8 cellular contexts compared by ENCODE assay signal in the genomic region with DNA sequence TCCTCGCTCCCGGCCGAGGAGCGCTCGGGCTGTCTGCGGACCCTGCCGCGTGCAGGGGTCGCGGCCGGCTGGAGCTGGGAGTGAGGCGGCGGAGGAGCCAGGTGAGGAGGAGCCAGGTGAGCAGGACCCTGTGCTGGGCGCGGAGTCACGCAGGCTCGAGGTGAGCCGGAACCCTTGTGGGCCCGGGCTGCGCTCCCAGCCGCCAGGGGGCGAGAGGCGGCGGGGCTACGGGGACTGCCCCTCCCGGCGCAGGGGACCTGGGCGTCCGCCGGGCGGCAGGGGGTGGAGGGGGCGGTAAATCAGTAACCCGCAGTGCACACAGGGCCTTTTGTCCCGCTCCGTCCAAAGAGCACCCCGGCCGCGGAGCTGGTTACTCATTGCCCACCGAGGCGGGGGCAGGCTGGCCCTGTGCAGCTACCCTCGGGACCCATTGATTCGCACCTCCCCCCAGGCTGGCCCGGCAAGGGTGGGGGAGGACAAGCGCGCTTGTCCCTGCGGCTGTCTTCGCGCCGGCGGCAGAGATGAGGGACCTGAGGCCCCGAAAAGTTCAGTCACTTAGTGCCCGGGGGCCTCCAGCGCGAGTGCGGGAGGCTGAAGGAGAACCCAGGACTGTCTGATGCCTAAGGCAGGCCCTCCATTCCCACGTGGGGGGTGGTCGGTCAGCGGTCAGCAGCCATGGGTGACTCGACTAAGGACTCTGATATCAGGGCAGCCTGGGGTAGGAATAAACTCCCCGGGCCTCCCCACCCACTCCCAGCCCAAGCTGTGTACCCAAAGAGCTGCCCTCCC. TPM values are rescaled to one million over a fixed set of nuclear protein-coding genes. Genes with fewer than 3 reads are reported as not detected.
A peak's percentile ranks its signal among the peaks of the same experiment; 100 is the strongest.
DNase-seq lines count a peak whose midpoint lies in the region; ATAC-seq and TF ChIP-seq lines count a peak whose summit lies in the region.

No MANE protein-coding gene starts in this region.

- H3K27me3 Mint-ChIP-seq in WTC11 (ENCODE audit: low read depth) (no peaks in the 10 kb centered on the region; the same call in 1 of the 2 replicates), chondrocyte (ENCODE audit: low read depth) (peaks cover 18% of the 10 kb centered on the region)

- peaks cover 6% of the 10 kb centered on the region for H3K36me3 ChIP-seq in mesodermal cell (ENCODE audit: control insufficient read depth, insufficient read depth, low read length)

- H3K4me1 Mint-ChIP-seq in WTC11 (peaks cover 37% of the 10 kb centered on the region), chondrocyte (ENCODE audit: low read depth) (peaks cover 14% of the 10 kb centered on the region)

- H3K27ac Mint-ChIP-seq in WTC11 (no peak overlapping the region), chondrocyte (ENCODE audit: unreplicated experiment) (no peak overlapping the region)

- TF ChIP-seq EP300 in Ishikawa (IDR thresholded peaks at IDR 0.05; ENCODE audit: borderline replicate concordance), result no peak

- peak; percentile 47 for DNase-seq in COR-L47 (lab: John Stamatoyannopoulos, UW)
- peak; percentile 81 for DNase-seq in WTC11 (ENCODE audit: low spot score)
- DNase-seq in chondrocyte (ENCODE audit: low spot score), result no peak
- DNase-seq in stimulated activated CD8-positive, alpha-beta memory T cell treated with anti-CD3 and anti-CD28 coated beads, Interleukin-4, amount 100 ng/mL, for 1 hour (ENCODE audit: low read depth in 2 of 2, low spot score in 1 of 2), result peak; percentile 14 to 29
- DNase-seq in NCI-H2081 treated with DMSO at 0.1 percent for 48 hours (lab: John Stamatoyannopoulos, UW), result no peak

- H3K36me3 Mint-ChIP-seq in WTC11, result peaks cover 12% of the 10 kb centered on the region
- peaks cover 2% of the 10 kb centered on the region for H3K36me3 Mint-ChIP-seq in chondrocyte (ENCODE audit: low read depth)

- H3K27ac ChIP-seq in mesodermal cell (ENCODE audit: low read depth, low read length, severe bottlenecking), result no peak overlapping the region

- CTCF ChIA-PET in WTC11 (lab: Charles Lee), result interaction anchor here (0.6 to 7.6 kb wide), 30 partner anchors 9 to 440 kb away, joined by 3 to 124 read pairs (median 4); partner anchors contain the start of gene TSPAN17

- POLR2A ChIA-PET in WTC11 (lab: Charles Lee), result interaction anchor here (0.6 to 1.3 kb wide), 4 partner anchors 11 to 81 kb away, joined by 3 read pairs; partner anchors contain the start of gene ZNF346

- H3K4me3 ChIP-seq in mesodermal cell (ENCODE audit: extremely low read depth, insufficient read depth, low read length, poor library complexity, severe bottlenecking), result peak overlapping the region; percentile 50

- H3K4me1 ChIP-seq in mesodermal cell (ENCODE audit: control insufficient read depth, insufficient read depth, low read length, poor library complexity, severe bottlenecking), result peaks cover 4% of the 10 kb centered on the region

- H3K9me3 Mint-ChIP-seq in WTC11, result no peaks in the 10 kb centered on the region
- H3K9me3 Mint-ChIP-seq in chondrocyte (ENCODE audit: low read depth), result no peaks in the 10 kb centered on the region

- TF ChIP-seq CTCF in WTC11 (IDR thresholded peaks at IDR 0.05), result peak; percentile 68; the same call in 1 of the 2 replicates
- TF ChIP-seq CTCF in chondrocyte (IDR thresholded peaks at IDR 0.05), result peak; percentile 80

- H3K9me3 ChIP-seq in mesodermal cell (ENCODE audit: control insufficient read depth, low read length), result no peaks in the 10 kb centered on the region

- H3K4me3 Mint-ChIP-seq in WTC11, result peak overlapping the region; percentile 80
- H3K4me3 Mint-ChIP-seq in chondrocyte (ENCODE audit: unreplicated experiment), result no peak overlapping the region

- WGBS in mesodermal cell (ENCODE audit: insufficient coverage in 2 of 2), 2 experiments, result 3 to 4% methylated on average over 45 to 51 of the region's 60 CpGs

- ATAC-seq in GM21381 (IDR thresholded peaks at IDR 0.05; ENCODE audit: unreplicated experiment) (peak; percentile 59), WTC11 (peak; percentile 69)

- TF ChIP-seq RAD21 in Ishikawa (IDR thresholded peaks at IDR 0.05; ENCODE audit: low read depth), result peak; percentile 37; the same call in 1 of the 2 replicates

TF ChIP-seq in Ishikawa, 13 proteins besides CTCF, POLR2A, EP300 and RAD21 (continues in another document):
- no peak for TF ChIP-seq YY1 (IDR thresholded peaks at IDR 0.05; ENCODE audit: low read depth)
- TF ChIP-seq FOXM1 (IDR thresholded peaks at IDR 0.05; ENCODE audit: borderline replicate concordance, low read depth), result no peak
- TF ChIP-seq TCF12 (IDR thresholded peaks at IDR 0.05; ENCODE audit: low read depth), result no peak; the same call in 1 of the 2 replicates
- no peak; the same call in 1 of the 2 replicates for TF ChIP-seq NFIC (IDR thresholded peaks at IDR 0.05)
- TF ChIP-seq TAF1 (IDR thresholded peaks at IDR 0.05; ENCODE audit: low read depth), result peak; percentile 42; the same call in 1 of the 2 replicates
- no peak for TF ChIP-seq CREB1 (IDR thresholded peaks at IDR 0.05; ENCODE audit: low read depth)
- TF ChIP-seq, protein P1, sequence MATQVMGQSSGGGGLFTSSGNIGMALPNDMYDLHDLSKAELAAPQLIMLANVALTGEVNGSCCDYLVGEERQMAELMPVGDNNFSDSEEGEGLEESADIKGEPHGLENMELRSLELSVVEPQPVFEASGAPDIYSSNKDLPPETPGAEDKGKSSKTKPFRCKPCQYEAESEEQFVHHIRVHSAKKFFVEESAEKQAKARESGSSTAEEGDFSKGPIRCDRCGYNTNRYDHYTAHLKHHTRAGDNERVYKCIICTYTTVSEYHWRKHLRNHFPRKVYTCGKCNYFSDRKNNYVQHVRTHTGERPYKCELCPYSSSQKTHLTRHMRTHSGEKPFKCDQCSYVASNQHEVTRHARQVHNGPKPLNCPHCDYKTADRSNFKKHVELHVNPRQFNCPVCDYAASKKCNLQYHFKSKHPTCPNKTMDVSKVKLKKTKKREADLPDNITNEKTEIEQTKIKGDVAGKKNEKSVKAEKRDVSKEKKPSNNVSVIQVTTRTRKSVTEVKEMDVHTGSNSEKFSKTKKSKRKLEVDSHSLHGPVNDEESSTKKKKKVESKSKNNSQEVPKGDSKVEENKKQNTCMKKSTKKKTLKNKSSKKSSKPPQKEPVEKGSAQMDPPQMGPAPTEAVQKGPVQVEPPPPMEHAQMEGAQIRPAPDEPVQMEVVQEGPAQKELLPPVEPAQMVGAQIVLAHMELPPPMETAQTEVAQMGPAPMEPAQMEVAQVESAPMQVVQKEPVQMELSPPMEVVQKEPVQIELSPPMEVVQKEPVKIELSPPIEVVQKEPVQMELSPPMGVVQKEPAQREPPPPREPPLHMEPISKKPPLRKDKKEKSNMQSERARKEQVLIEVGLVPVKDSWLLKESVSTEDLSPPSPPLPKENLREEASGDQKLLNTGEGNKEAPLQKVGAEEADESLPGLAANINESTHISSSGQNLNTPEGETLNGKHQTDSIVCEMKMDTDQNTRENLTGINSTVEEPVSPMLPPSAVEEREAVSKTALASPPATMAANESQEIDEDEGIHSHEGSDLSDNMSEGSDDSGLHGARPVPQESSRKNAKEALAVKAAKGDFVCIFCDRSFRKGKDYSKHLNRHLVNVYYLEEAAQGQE (IDR thresholded peaks at IDR 0.05; ENCODE audit: low read depth), result no peak

TF ChIP-seq in WTC11, 78 proteins besides CTCF, POLR2A, EP300 and RAD21 (continues in another document):
- TF ChIP-seq RORB (CRISPR knock-in tag; IDR thresholded peaks at IDR 0.05), result no peak
- no peak for TF ChIP-seq EMX1 (CRISPR knock-in tag; IDR thresholded peaks at IDR 0.05)
- no peak for TF ChIP-seq JAZF1 (CRISPR knock-in tag; IDR thresholded peaks at IDR 0.05)
- no peak for TF ChIP-seq ZNF121 (CRISPR knock-in tag; IDR thresholded peaks at IDR 0.05)
- TF ChIP-seq, protein P2, sequence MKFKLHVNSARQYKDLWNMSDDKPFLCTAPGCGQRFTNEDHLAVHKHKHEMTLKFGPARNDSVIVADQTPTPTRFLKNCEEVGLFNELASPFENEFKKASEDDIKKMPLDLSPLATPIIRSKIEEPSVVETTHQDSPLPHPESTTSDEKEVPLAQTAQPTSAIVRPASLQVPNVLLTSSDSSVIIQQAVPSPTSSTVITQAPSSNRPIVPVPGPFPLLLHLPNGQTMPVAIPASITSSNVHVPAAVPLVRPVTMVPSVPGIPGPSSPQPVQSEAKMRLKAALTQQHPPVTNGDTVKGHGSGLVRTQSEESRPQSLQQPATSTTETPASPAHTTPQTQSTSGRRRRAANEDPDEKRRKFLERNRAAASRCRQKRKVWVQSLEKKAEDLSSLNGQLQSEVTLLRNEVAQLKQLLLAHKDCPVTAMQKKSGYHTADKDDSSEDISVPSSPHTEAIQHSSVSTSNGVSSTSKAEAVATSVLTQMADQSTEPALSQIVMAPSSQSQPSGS (CRISPR knock-in tag; IDR thresholded peaks at IDR 0.05; ENCODE audit: borderline replicate concordance, low read depth), result no peak
- no peak for TF ChIP-seq IRF2 (CRISPR knock-in tag; IDR thresholded peaks at IDR 0.05; ENCODE audit: borderline replicate concordance, low read depth)
- 0 out of 2 replicates have a peak, but pooled peaks have one; percentile 45 for TF ChIP-seq ZNF232 (CRISPR knock-in tag; IDR thresholded peaks at IDR 0.05)
- TF ChIP-seq ZNF138 (CRISPR knock-in tag; conservative IDR thresholded peaks at IDR 0.05), result no peak

RNA-seq across cellular contexts. Expression of gene FGFR4, which starts 0.4 kb away (rescaled TPM):
- total RNA-seq in WTC11 (2021) (108 to 122 TPM (median 111 TPM) in 3 replicates), chondrocyte (0.27 to 1.9 TPM (median 1.1 TPM) in 3 replicates)
- polyA plus RNA-seq in mesodermal cell (2013, experiment 1 of 2), result 14.2 TPM
- 12.3 TPM for polyA plus RNA-seq in mesodermal cell (2013, experiment 2 of 2)

RNA-seq across cellular contexts. Expression of gene NSD1, which starts 46.5 kb away (rescaled TPM):
- 144 to 153 TPM (median 148 TPM) in 3 replicates for total RNA-seq in WTC11 (2021)
- 64.0 to 77.0 TPM (median 67.3 TPM) in 3 replicates for total RNA-seq in chondrocyte
- 29.5 TPM for polyA plus RNA-seq in mesodermal cell (2013, experiment 1 of 2)
- polyA plus RNA-seq in mesodermal cell (2013, experiment 2 of 2), result 27.7 TPM

Comparison
In these comparisons a context has a peak if more than half of its experiments do, and no peak if none do; other contexts are left out.
1. DNase-seq: peak in COR-L47 (single experiment), WTC11 (single experiment) and stimulated activated CD8-positive, alpha-beta memory T cell treated with anti-CD3 and anti-CD28 coated beads, Interleukin-4, amount 100 ng/mL, for 1 hour (2 of 2); none in chondrocyte (single experiment) and NCI-H2081 treated with DMSO at 0.1 percent for 48 hours (single experiment).
2. RNA of gene FGFR4, which starts 0.4 kb away (total RNA-seq): 108 to 122 TPM in WTC11; 0.27 to 1.9 TPM in chondrocyte; every median in the first group is over 10 times any median in the second.